ENCODE assay signal across 28 cellular contexts in the genomic region with DNA sequence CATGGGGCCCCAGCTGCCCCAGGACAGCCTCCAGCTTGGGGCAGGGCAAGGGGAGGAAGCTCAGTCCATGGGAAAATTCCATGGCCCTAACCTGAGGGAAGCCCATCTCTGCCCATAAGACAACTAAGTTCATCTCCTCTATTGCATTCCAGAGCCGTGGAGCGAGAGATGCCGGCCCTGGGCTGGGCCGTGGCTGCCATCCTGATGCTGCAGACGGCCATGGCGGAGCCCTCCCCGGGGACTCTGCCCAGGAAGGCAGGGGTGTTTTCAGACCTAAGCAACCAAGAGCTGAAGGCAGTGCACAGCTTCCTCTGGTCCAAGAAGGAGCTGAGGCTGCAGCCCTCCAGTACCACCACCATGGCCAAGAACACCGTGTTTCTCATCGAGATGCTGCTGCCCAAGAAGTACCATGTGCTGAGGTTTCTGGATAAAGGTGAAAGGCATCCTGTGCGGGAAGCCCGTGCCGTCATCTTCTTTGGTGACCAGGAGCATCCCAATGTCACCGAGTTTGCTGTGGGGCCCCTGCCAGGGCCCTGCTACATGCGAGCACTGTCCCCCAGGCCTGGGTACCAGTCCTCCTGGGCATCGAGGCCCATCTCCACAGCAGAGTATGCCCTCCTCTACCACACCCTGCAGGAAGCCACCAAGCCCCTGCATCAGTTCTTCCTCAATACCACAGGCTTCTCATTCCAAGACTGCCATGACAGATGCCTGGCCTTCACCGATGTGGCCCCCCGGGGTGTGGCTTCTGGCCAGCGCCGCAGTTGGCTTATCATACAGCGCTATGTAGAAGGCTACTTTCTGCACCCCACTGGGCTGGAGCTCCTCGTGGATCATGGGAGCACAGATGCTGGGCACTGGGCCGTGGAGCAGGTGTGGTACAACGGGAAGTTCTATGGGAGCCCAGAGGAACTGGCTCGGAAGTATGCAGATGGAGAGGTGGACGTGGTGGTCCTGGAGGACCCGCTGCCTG. TPM values are rescaled to one million over a fixed set of nuclear protein-coding genes. Genes with fewer than 3 reads are reported as not detected.
"Had no signal": no experiment of that assay in that cellular context is flagged by ENCODE, and none has a peak within 500 bp of the region (broad histone marks: within the 10 kb centered on the region; RNA-seq: fewer than 3 reads in every experiment).

No MANE protein-coding gene starts in this region.

- H3K4me3 ChIP-seq: right lobe of liver, smooth muscle cell, testis had no signal

- H3K27ac Mint-ChIP-seq: activated CD4-positive, alpha-beta memory T cell treated with anti-CD3 and anti-CD28 coated beads, Interleukin-2, amount 10 ng/mL, durations not matched to agents 7 days and 5 days; activated CD4-positive, alpha-beta T cell treated with anti-CD3 and anti-CD28 coated beads, Interleukin-2, amount 10 ng/mL, durations not matched to agents 24 days and 14 days; activated naive CD4-positive, alpha-beta T cell treated with anti-CD3 and anti-CD28 coated beads for 36 hours; activated naive CD8-positive, alpha-beta T cell treated with anti-CD3 and anti-CD28 coated beads, Interleukin-2, amount 10 ng/mL, durations not matched to agents 7 days and 5 days; activated T-cell treated with anti-CD3 and anti-CD28 coated beads, Interleukin-2, amount 50 U/mL, for 72 hours; mesothelial cell of epicardium; nephron; T-cell; T-helper 2 cell treated with Interferon-gamma antibody and Interleukin-4, amounts not matched to agents 5 μg/mL and 100 μg/mL, for 36 hours; type B pancreatic cell had no signal

- H3K9me3 ChIP-seq: right lobe of liver, SK-N-SH, testis had no signal

- ATAC-seq: activated CD4-positive, CD25-positive, alpha-beta regulatory T cell treated with anti-CD3 and anti-CD28 coated beads, Interleukin-2, amount 50 U/mL, for 24 hours; activated T-cell treated with anti-CD3 and anti-CD28 coated beads, Interleukin-2, amount 50 U/mL, for 72 hours; left lobe of liver; right lobe of liver; T-cell had no signal

- H3K36me3 ChIP-seq: right lobe of liver had no signal

- DNase-seq: activated CD4-positive, alpha-beta memory T cell treated with anti-CD3 and anti-CD28 coated beads, Interleukin-2, amount 10 ng/mL, durations not matched to agents 7 days and 5 days; activated CD4-positive, alpha-beta T cell treated with anti-CD3 and anti-CD28 coated beads, Interleukin-2, amount 10 ng/mL, durations not matched to agents 24 days and 14 days; activated effector memory CD4-positive, alpha-beta T cell treated with Interleukin-2 at 50 U/mL for 16 hours; activated naive CD4-positive, alpha-beta T cell treated with anti-CD3 and anti-CD28 coated beads for 36 hours; activated naive CD8-positive, alpha-beta T cell treated with anti-CD3 and anti-CD28 coated beads, Interleukin-2, amount 10 ng/mL, durations not matched to agents 7 days and 5 days; activated T-cell treated with anti-CD3 and anti-CD28 coated beads, Interleukin-2, amount 50 U/mL, for 72 hours; amniotic stem cell; cortex of kidney; erythroblast; nucleus accumbens; right lobe of liver; SK-N-SH; stimulated activated CD4-positive, alpha-beta T cell treated with anti-CD3 and anti-CD28 coated beads, Interleukin-15, amount 100 ng/mL, for 24 hours; stimulated activated naive CD4-positive, alpha-beta T cell; T-cell; testis had no signal

- H3K9me3 Mint-ChIP-seq: activated CD4-positive, alpha-beta memory T cell treated with anti-CD3 and anti-CD28 coated beads, Interleukin-2, amount 10 ng/mL, durations not matched to agents 7 days and 5 days; activated CD4-positive, alpha-beta T cell treated with anti-CD3 and anti-CD28 coated beads, Interleukin-2, amount 10 ng/mL, durations not matched to agents 24 days and 14 days; activated naive CD4-positive, alpha-beta T cell treated with anti-CD3 and anti-CD28 coated beads for 36 hours; activated naive CD8-positive, alpha-beta T cell treated with anti-CD3 and anti-CD28 coated beads, Interleukin-2, amount 10 ng/mL, durations not matched to agents 7 days and 5 days; activated T-cell treated with anti-CD3 and anti-CD28 coated beads, Interleukin-2, amount 50 U/mL, for 72 hours; mesothelial cell of epicardium; nephron; T-cell; T-helper 2 cell treated with Interferon-gamma antibody and Interleukin-4, amounts not matched to agents 5 μg/mL and 100 μg/mL, for 36 hours; type B pancreatic cell had no signal

- H3K4me1 Mint-ChIP-seq: activated CD4-positive, alpha-beta T cell treated with anti-CD3 and anti-CD28 coated beads, Interleukin-2, amount 10 ng/mL, durations not matched to agents 24 days and 14 days; T-cell had no signal

- H3K9ac ChIP-seq: SK-N-SH had no signal

- H3K36me3 Mint-ChIP-seq: activated naive CD8-positive, alpha-beta T cell treated with anti-CD3 and anti-CD28 coated beads, Interleukin-2, amount 10 ng/mL, durations not matched to agents 7 days and 5 days; mesothelial cell of epicardium; T-cell; type B pancreatic cell had no signal

- H3K4me1 ChIP-seq: foreskin keratinocyte, right lobe of liver, testis had no signal

- H3K27me3 ChIP-seq: right lobe of liver, testis had no signal

- H3K27ac ChIP-seq: foreskin keratinocyte, right lobe of liver, testis, VCaP had no signal

- H3K4me3 Mint-ChIP-seq: activated CD4-positive, alpha-beta memory T cell treated with anti-CD3 and anti-CD28 coated beads, Interleukin-2, amount 10 ng/mL, durations not matched to agents 7 days and 5 days; activated CD4-positive, alpha-beta T cell treated with anti-CD3 and anti-CD28 coated beads, Interleukin-2, amount 10 ng/mL, durations not matched to agents 24 days and 14 days; activated naive CD4-positive, alpha-beta T cell treated with anti-CD3 and anti-CD28 coated beads for 36 hours; activated naive CD8-positive, alpha-beta T cell treated with anti-CD3 and anti-CD28 coated beads, Interleukin-2, amount 10 ng/mL, durations not matched to agents 7 days and 5 days; activated T-cell treated with anti-CD3 and anti-CD28 coated beads, Interleukin-2, amount 50 U/mL, for 72 hours; mesothelial cell of epicardium; nephron; T-cell; T-helper 2 cell treated with Interferon-gamma antibody and Interleukin-4, amounts not matched to agents 5 μg/mL and 100 μg/mL, for 36 hours; type B pancreatic cell had no signal

RNA-seq across cellular contexts. Expression of gene AOC1, which starts 4.3 kb away (rescaled TPM):
- total RNA-seq: activated CD4-positive, alpha-beta memory T cell treated with anti-CD3 and anti-CD28 coated beads, Interleukin-2, amount 10 ng/mL, durations not matched to agents 7 days and 5 days; activated CD4-positive, alpha-beta T cell treated with anti-CD3 and anti-CD28 coated beads, Interleukin-2, amount 10 ng/mL, durations not matched to agents 24 days and 14 days; activated naive CD4-positive, alpha-beta T cell treated with anti-CD3 and anti-CD28 coated beads for 36 hours; activated naive CD8-positive, alpha-beta T cell treated with anti-CD3 and anti-CD28 coated beads, Interleukin-2, amount 10 ng/mL, durations not matched to agents 7 days and 5 days; activated T-cell treated with anti-CD3 and anti-CD28 coated beads, Interleukin-2, amount 50 U/mL, for 72 hours; foreskin keratinocyte; glomerular endothelial cell; lung microvascular endothelial cell; mesothelial cell of epicardium; smooth muscle cell had no signal
- polyA plus RNA-seq: foreskin keratinocyte, SK-N-SH, smooth muscle cell had no signal

RNA-seq across cellular contexts. Expression of gene TMEM176A, which starts 56.0 kb away (rescaled TPM):
- total RNA-seq: activated CD4-positive, alpha-beta memory T cell treated with anti-CD3 and anti-CD28 coated beads, Interleukin-2, amount 10 ng/mL, durations not matched to agents 7 days and 5 days; activated CD4-positive, alpha-beta T cell treated with anti-CD3 and anti-CD28 coated beads, Interleukin-2, amount 10 ng/mL, durations not matched to agents 24 days and 14 days; activated naive CD4-positive, alpha-beta T cell treated with anti-CD3 and anti-CD28 coated beads for 36 hours; foreskin keratinocyte; glomerular endothelial cell; lung microvascular endothelial cell had no signal
- polyA plus RNA-seq: foreskin keratinocyte, SK-N-SH had no signal

RNA-seq across cellular contexts. Expression of gene TMEM176B, which starts 56.4 kb away (rescaled TPM):
- total RNA-seq: activated CD4-positive, alpha-beta memory T cell treated with anti-CD3 and anti-CD28 coated beads, Interleukin-2, amount 10 ng/mL, durations not matched to agents 7 days and 5 days; activated CD4-positive, alpha-beta T cell treated with anti-CD3 and anti-CD28 coated beads, Interleukin-2, amount 10 ng/mL, durations not matched to agents 24 days and 14 days; activated naive CD4-positive, alpha-beta T cell treated with anti-CD3 and anti-CD28 coated beads for 36 hours; activated T-cell treated with anti-CD3 and anti-CD28 coated beads, Interleukin-2, amount 50 U/mL, for 72 hours; bronchial epithelial cell; foreskin keratinocyte; glomerular endothelial cell; lung microvascular endothelial cell had no signal
- polyA plus RNA-seq: foreskin keratinocyte, SK-N-SH had no signal
